Comparison of ENCODE assay signal across 8 cellular contexts in the genomic region with DNA sequence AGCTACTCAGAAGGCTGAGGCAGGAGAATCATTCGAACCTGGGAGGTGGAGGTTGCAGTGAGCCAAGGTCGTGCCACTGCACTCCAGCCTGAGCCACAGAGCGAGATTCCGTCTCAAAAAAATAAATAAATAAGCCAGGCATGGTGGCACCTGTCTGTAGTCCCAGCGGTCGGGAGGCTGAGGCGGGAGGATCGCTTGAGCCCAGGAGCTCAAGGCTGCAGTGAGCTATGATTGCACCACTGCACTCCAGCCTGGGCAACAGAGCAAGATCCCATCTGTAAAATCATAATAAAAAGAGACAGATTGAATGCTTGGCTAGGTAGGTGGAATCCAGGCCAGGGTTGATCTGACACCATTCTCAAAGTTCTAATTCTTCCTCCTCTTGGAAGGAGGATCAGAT. TPM values are rescaled to one million over a fixed set of nuclear protein-coding genes. Genes with fewer than 3 reads are reported as not detected.
A peak's percentile ranks its signal among the peaks of the same experiment; 100 is the strongest.
DNase-seq lines count a peak whose midpoint lies in the region; TF ChIP-seq lines count a peak whose summit lies in the region.
"Not testable (repeated sequence)": the region's sequence is repeated elsewhere in the genome, so short reads cannot be mapped to it uniquely, and the experiment has no call there.
"Had no signal": no experiment of that assay in that cellular context is flagged by ENCODE, and none has a peak within 500 bp of the region (broad histone marks: within the 10 kb centered on the region; RNA-seq: fewer than 3 reads in every experiment).

No MANE protein-coding gene starts in this region.

- H3K27ac Mint-ChIP-seq in chondrocyte (ENCODE audit: unreplicated experiment); osteocyte (ENCODE audit: unreplicated experiment): not testable (repeated sequence)

- TF ChIP-seq CTCF in HEK293 (tag by site-specific recombination; IDR thresholded peaks at IDR 0.05); RWPE1 (conservative IDR thresholded peaks at IDR 0.05; ENCODE audit: low read depth); chondrocyte (IDR thresholded peaks at IDR 0.05); osteocyte (IDR thresholded peaks at IDR 0.05): not testable (repeated sequence)

- not testable (repeated sequence) for H3K36me3 ChIP-seq in HEK293 (ENCODE audit: control insufficient read depth in 2 of 2, insufficient read depth in 1 of 2, low read length in 2 of 2)

- not testable (repeated sequence) for DNase-seq in RWPE1 (ENCODE audit: low spot score)
- peak; percentile 6 for DNase-seq in activated effector memory CD4-positive, alpha-beta T cell treated with anti-CD3 and anti-CD28 coated beads, Interleukin-2, amount 50 U/mL, for 16 hours
- DNase-seq in chondrocyte (ENCODE audit: low spot score) (peak; percentile 34), left kidney (ENCODE audit: low read depth, low spot score) (peak; percentile 38), osteocyte (ENCODE audit: extremely low spot score, unreplicated experiment) (peak; percentile 36)

- not testable (repeated sequence) for H3K27ac ChIP-seq in HEK293 (ENCODE audit: extremely low read depth, low read depth, low read length)
- peak overlapping the region; percentile 67 for H3K27ac ChIP-seq in RWPE1

- H3K4me3 ChIP-seq in HEK293 (ENCODE audit: low read depth, low read length) = not testable (repeated sequence)

- H3K9me3 Mint-ChIP-seq in chondrocyte (ENCODE audit: low read depth); osteocyte (ENCODE audit: unreplicated experiment): not testable (repeated sequence)

- CTCF ChIA-PET in HEK293 (lab: Yijun Ruan, JAX); RWPE1 (lab: Yijun Ruan, JAX): not testable (repeated sequence)

- not testable (repeated sequence) for H3K9me3 ChIP-seq in HEK293 (ENCODE audit: control insufficient read depth, insufficient read depth, low read depth, low read length)

- H3K4me1 Mint-ChIP-seq in chondrocyte (ENCODE audit: low read depth); osteocyte (ENCODE audit: unreplicated experiment): not testable (repeated sequence)

- H3K36me3 Mint-ChIP-seq in chondrocyte (ENCODE audit: low read depth); osteocyte (ENCODE audit: unreplicated experiment): not testable (repeated sequence)

- not testable (repeated sequence) for H3K4me3 Mint-ChIP-seq in chondrocyte (ENCODE audit: unreplicated experiment); osteocyte (ENCODE audit: unreplicated experiment)

- not testable (repeated sequence) for H3K4me1 ChIP-seq in HEK293 (ENCODE audit: control insufficient read depth, insufficient read depth, low read length)

- not testable (repeated sequence) for H3K27me3 Mint-ChIP-seq in chondrocyte (ENCODE audit: low read depth); osteocyte (ENCODE audit: unreplicated experiment)

- POLR2A ChIA-PET in HEK293 (lab: Yijun Ruan, JAX); RWPE1 (lab: Yijun Ruan, JAX; ENCODE audit: low non-redundant PET): not testable (repeated sequence)

TF ChIP-seq in HEK293, 187 proteins besides CTCF, POLR2A, EP300 and RAD21:
- TF ChIP-seq ZNF121 (tag by site-specific recombination; IDR thresholded peaks at IDR 0.05) = peak; percentile 30; the same call in 1 of the 2 replicates

RNA-seq across cellular contexts. Expression of a gene that starts 3.7 kb away (rescaled TPM):
- total RNA-seq in chondrocyte (0.46 to 1.4 TPM (median 0.62 TPM) in 3 replicates), osteocyte (1.5 and 2.2 TPM in 2 replicates)

RNA-seq across cellular contexts. Expression of a gene that starts 36.5 kb away (rescaled TPM):
- total RNA-seq in chondrocyte = 0.36 TPM in 1 of 3 replicates, not detected in the others
- total RNA-seq in osteocyte = not detected in 2 replicates
- total RNA-seq: Calu3, GM23338 had no signal

RNA-seq across cellular contexts. Expression of a gene that starts 45.1 kb away (rescaled TPM):
- total RNA-seq in chondrocyte = 10.8 to 12.8 TPM (median 11.5 TPM) in 3 replicates
- 29.7 and 32.6 TPM in 2 replicates for total RNA-seq in osteocyte
